11 cellular contexts compared by ENCODE assay signal in genomic region chr2:54909006-54909405, GRCh38.
"Had no signal": no experiment of that assay in that cellular context is flagged by ENCODE, and none has a peak within 500 bp of the region (broad histone marks: within the 10 kb centered on the region; RNA-seq: fewer than 3 reads in every experiment).

No MANE protein-coding gene starts in this region.

- H3K27me3 ChIP-seq: cardiac muscle cell, heart right ventricle had no signal

- ATAC-seq: heart right ventricle; left colon; stimulated activated effector memory CD8-positive, alpha-beta T cell treated with anti-CD3 and anti-CD28 coated beads, Interleukin-12 subunit alpha, Interleukin-12 subunit beta, amount 100 ng/mL, for 72 hours; T-cell had no signal

- DNase-seq: activated CD4-positive, CD25-positive, alpha-beta regulatory T cell treated with anti-CD3 and anti-CD28 coated beads, Interleukin-2, amount 50 U/mL, for 72 hours; activated naive CD4-positive, alpha-beta T cell treated with anti-CD3 and anti-CD28 coated beads for 36 hours; heart right ventricle; left colon; T-cell; T-helper 9 cell had no signal

- H3K27me3 Mint-ChIP-seq: T-cell had no signal

- H3K36me3 ChIP-seq: cardiac muscle cell, heart right ventricle, thoracic aorta had no signal

- H3K36me3 Mint-ChIP-seq: stimulated activated effector memory CD8-positive, alpha-beta T cell treated with anti-CD3 and anti-CD28 coated beads, Interleukin-12 subunit alpha, Interleukin-12 subunit beta, amount 100 ng/mL, for 72 hours; T-cell had no signal

- H3K9me3 ChIP-seq: thoracic aorta had no signal

- H3K27ac ChIP-seq: cardiac muscle cell, heart right ventricle, thoracic aorta had no signal

- H3K4me1 Mint-ChIP-seq: neural crest cell had no signal

- H3K27ac Mint-ChIP-seq: activated naive CD4-positive, alpha-beta T cell treated with anti-CD3 and anti-CD28 coated beads for 36 hours; activated T-helper 2 cell treated with anti-CD3 and anti-CD28 coated beads, Interferon-gamma antibody, Interleukin-2, Interleukin-4, amounts not matched to agents 10 μg/mL and 5 μg/mL and 100 μg/mL, durations not matched to agents 14 hours and 24 hours and 36 hours; stimulated activated effector memory CD8-positive, alpha-beta T cell treated with anti-CD3 and anti-CD28 coated beads, Interleukin-12 subunit alpha, Interleukin-12 subunit beta, amount 100 ng/mL, for 72 hours; T-cell had no signal

- H3K4me3 ChIP-seq: cardiac muscle cell, heart right ventricle, thoracic aorta had no signal

- H3K9me3 Mint-ChIP-seq: activated naive CD4-positive, alpha-beta T cell treated with anti-CD3 and anti-CD28 coated beads for 36 hours; activated T-helper 2 cell treated with anti-CD3 and anti-CD28 coated beads, Interferon-gamma antibody, Interleukin-2, Interleukin-4, amounts not matched to agents 10 μg/mL and 5 μg/mL and 100 μg/mL, durations not matched to agents 14 hours and 24 hours and 36 hours; stimulated activated effector memory CD8-positive, alpha-beta T cell treated with anti-CD3 and anti-CD28 coated beads, Interleukin-12 subunit alpha, Interleukin-12 subunit beta, amount 100 ng/mL, for 72 hours; T-cell had no signal

- H3K4me3 Mint-ChIP-seq: activated naive CD4-positive, alpha-beta T cell treated with anti-CD3 and anti-CD28 coated beads for 36 hours; neural crest cell; stimulated activated effector memory CD8-positive, alpha-beta T cell treated with anti-CD3 and anti-CD28 coated beads, Interleukin-12 subunit alpha, Interleukin-12 subunit beta, amount 100 ng/mL, for 72 hours; T-cell had no signal
